3 cellular contexts compared by ENCODE assay signal in genomic region chr2:114922076-114922475, GRCh38.
"Had no signal": no experiment of that assay in that cellular context is flagged by ENCODE, and none has a peak within 500 bp of the region (broad histone marks: within the 10 kb centered on the region; RNA-seq: fewer than 3 reads in every experiment).

No MANE protein-coding gene starts in this region.

- H3K4me3 ChIP-seq: GM12878 had no signal

- ATAC-seq: GM12878 had no signal

- DNase-seq: GDM1, GF-D8 had no signal
